In genomic region chr9:99147177-99147576, GRCh38 we compare ENCODE assay signal across 29 cellular contexts.
"Had no signal": no experiment of that assay in that cellular context is flagged by ENCODE, and none has a peak within 500 bp of the region (broad histone marks: within the 10 kb centered on the region; RNA-seq: fewer than 3 reads in every experiment).

No MANE protein-coding gene starts in this region.

- H3K4me1 Mint-ChIP-seq: activated B cell treated with CpG ODN at 0.5 μM for 24 hours had no signal

- H3K27ac Mint-ChIP-seq: activated B cell treated with CpG ODN at 0.5 μM for 24 hours; activated naive CD8-positive, alpha-beta T cell treated with anti-CD3 and anti-CD28 coated beads, Interleukin-2, amount 10 ng/mL, durations not matched to agents 7 days and 5 days; activated T-cell treated with anti-CD3 and anti-CD28 coated beads, Interleukin-2, amount 50 U/mL, for 24 hours; endodermal cell; T-helper 17 cell; T-helper 2 cell treated with Interferon-gamma antibody and Interleukin-4, amounts not matched to agents 5 μg/mL and 100 μg/mL, for 36 hours had no signal

- H3K27ac ChIP-seq: brain microvascular endothelial cell, colonic mucosa, WERI-Rb-1 had no signal

- H3K9me3 Mint-ChIP-seq: activated B cell treated with CpG ODN at 0.5 μM for 24 hours; activated naive CD8-positive, alpha-beta T cell treated with anti-CD3 and anti-CD28 coated beads, Interleukin-2, amount 10 ng/mL, durations not matched to agents 7 days and 5 days; activated T-cell treated with anti-CD3 and anti-CD28 coated beads, Interleukin-2, amount 50 U/mL, for 24 hours; activated T-cell treated with anti-CD3 and anti-CD28 coated beads, Interleukin-2, amount 50 U/mL, for 72 hours; endodermal cell; T-cell; T-helper 2 cell treated with Interferon-gamma antibody and Interleukin-4, amounts not matched to agents 5 μg/mL and 100 μg/mL, for 36 hours had no signal

- H3K27me3 ChIP-seq: brain microvascular endothelial cell, colonic mucosa had no signal

- DNase-seq: activated B cell treated with CpG ODN at 0.5 μM for 24 hours; activated CD4-positive, alpha-beta T cell treated with anti-CD3 and anti-CD28 coated beads for 48 hours; activated CD4-positive, alpha-beta T cell treated with anti-CD3 and anti-CD28 coated beads, Interleukin-2, amount 50 U/mL, for 1 hour; activated CD4-positive, alpha-beta T cell treated with anti-CD3 and anti-CD28 coated beads, Interleukin-2, amount 50 U/mL, for 48 hours; activated CD8-positive, alpha-beta memory T cell treated with anti-CD3 and anti-CD28 coated beads, Interleukin-2, amount 50 U/mL, for 48 hours; activated gamma-delta T cell; activated naive CD4-positive, alpha-beta T cell; activated naive CD4-positive, alpha-beta T cell treated with anti-CD3 and anti-CD28 coated beads, Interleukin-2, amount 50 U/mL, for 16 hours; activated naive CD8-positive, alpha-beta T cell treated with anti-CD3 and anti-CD28 coated beads, Interleukin-2, amount 10 ng/mL, durations not matched to agents 7 days and 5 days; activated T-cell treated with anti-CD3 and anti-CD28 coated beads for 4 hours; activated T-cell treated with anti-CD3 and anti-CD28 coated beads, Interleukin-2, amount 50 U/mL, for 24 hours; activated T-cell treated with anti-CD3 and anti-CD28 coated beads, Interleukin-2, amount 50 U/mL, for 72 hours; amniotic stem cell; anterior cingulate cortex; brain microvascular endothelial cell; cerebellar nuclear complex; colonic mucosa; effector memory CD4-positive, alpha-beta T cell; endodermal cell; foreskin fibroblast; head of caudate nucleus; SW 1271; T-cell; T-helper 17 cell; T1000; WERI-Rb-1 had no signal

- H3K4me3 Mint-ChIP-seq: activated B cell treated with CpG ODN at 0.5 μM for 24 hours; activated naive CD8-positive, alpha-beta T cell treated with anti-CD3 and anti-CD28 coated beads, Interleukin-2, amount 10 ng/mL, durations not matched to agents 7 days and 5 days; activated T-cell treated with anti-CD3 and anti-CD28 coated beads, Interleukin-2, amount 50 U/mL, for 24 hours; activated T-cell treated with anti-CD3 and anti-CD28 coated beads, Interleukin-2, amount 50 U/mL, for 72 hours; endodermal cell; T-cell; T-helper 17 cell; T-helper 2 cell treated with Interferon-gamma antibody and Interleukin-4, amounts not matched to agents 5 μg/mL and 100 μg/mL, for 36 hours had no signal

- H3K4me1 ChIP-seq: colonic mucosa had no signal

- H3K27me3 Mint-ChIP-seq: activated B cell treated with CpG ODN at 0.5 μM for 24 hours; activated naive CD8-positive, alpha-beta T cell treated with anti-CD3 and anti-CD28 coated beads, Interleukin-2, amount 10 ng/mL, durations not matched to agents 7 days and 5 days; activated T-cell treated with anti-CD3 and anti-CD28 coated beads, Interleukin-2, amount 50 U/mL, for 24 hours; T-cell; T-helper 17 cell had no signal

- ATAC-seq: activated CD4-positive, CD25-positive, alpha-beta regulatory T cell treated with anti-CD3 and anti-CD28 coated beads, Interleukin-2, amount 50 U/mL, for 24 hours; esophagus mucosa; T-cell; T-helper 17 cell had no signal

- H3K4me3 ChIP-seq: colonic mucosa had no signal

- H3K9me3 ChIP-seq: colonic mucosa had no signal
